ENCODE assay signal across 3 cellular contexts in genomic region chr22:18934688-18935087, GRCh38. TPM values are rescaled to one million over a fixed set of nuclear protein-coding genes. Genes with fewer than 3 reads are reported as not detected.
"Had no signal": no experiment of that assay in that cellular context is flagged by ENCODE, and none has a peak within 500 bp of the region (broad histone marks: within the 10 kb centered on the region; RNA-seq: fewer than 3 reads in every experiment).

No MANE protein-coding gene starts in this region.

RNA-seq across cellular contexts. Expression of gene PRODH, which starts 1.4 kb away (rescaled TPM):
- total RNA-seq: GM23248, H4, HFFc6 had no signal
